In genomic region chr4:76585897-76586360, GRCh38 we compare ENCODE assay signal across 8 cellular contexts.
DNase-seq lines count a peak whose midpoint lies in the region; ATAC-seq and TF ChIP-seq lines count a peak whose summit lies in the region.

No MANE protein-coding gene starts in this region.

- peaks cover 0 to 30% (median 0%) of the 10 kb centered on the region in 4 donors for H3K4me1 ChIP-seq in Peyer's patch
- H3K4me1 ChIP-seq in duodenal mucosa (ENCODE audit: control insufficient read depth in 1 of 2, insufficient read depth in 2 of 2, low read length in 2 of 2): peaks cover 19 to 29% of the 10 kb centered on the region in 2 donors
- H3K4me1 ChIP-seq in lower lobe of right lung: peaks cover 17% of the 10 kb centered on the region

- H3K4me3 ChIP-seq in Peyer's patch (peak overlapping the region; percentile 15 to 59 (median 41)), duodenal mucosa (ENCODE audit: low read depth in 1 of 2, low read length in 2 of 2) (peak overlapping the region; percentile 69 to 87), lower lobe of right lung (peak overlapping the region; percentile 48)

- H3K4me1 Mint-ChIP-seq in activated CD8-positive, alpha-beta memory T cell treated with anti-CD3 and anti-CD28 coated beads, Interleukin-2, amount 10 ng/mL, durations not matched to agents 7 days and 5 days: no peaks in the 10 kb centered on the region

- TF ChIP-seq CTCF in Peyer's patch (IDR thresholded peaks at IDR 0.05) (peak in 3 of 6 experiments; percentile 15 to 40 (median 31)), lower lobe of right lung (IDR thresholded peaks at IDR 0.05) (no peak)

- H3K4me3 Mint-ChIP-seq in activated CD8-positive, alpha-beta memory T cell treated with anti-CD3 and anti-CD28 coated beads, Interleukin-2, amount 10 ng/mL, durations not matched to agents 7 days and 5 days: no peak overlapping the region

- intact Hi-C loops in lower lobe of right lung (cut with DNase I): no loop called here

- CTCF ChIA-PET in activated CD8-positive, alpha-beta memory T cell treated with anti-CD3 and anti-CD28 coated beads, Interleukin-2, amount 10 ng/mL, durations not matched to agents 7 days and 5 days (lab: Charles Lee): no interaction called here

- peaks cover 67% of the 10 kb centered on the region for H3K27me3 Mint-ChIP-seq in activated CD8-positive, alpha-beta memory T cell treated with anti-CD3 and anti-CD28 coated beads, Interleukin-2, amount 10 ng/mL, durations not matched to agents 7 days and 5 days

- H3K9me3 Mint-ChIP-seq in activated CD8-positive, alpha-beta memory T cell treated with anti-CD3 and anti-CD28 coated beads, Interleukin-2, amount 10 ng/mL, durations not matched to agents 7 days and 5 days (ENCODE audit: low read depth): no peaks in the 10 kb centered on the region

- H3K27ac ChIP-seq in Peyer's patch (peak overlapping the region in 3 of 4 donors; percentile 73 to 89 (median 79)), duodenal mucosa (ENCODE audit: low read depth, low read length) (peak overlapping the region; percentile 71), lower lobe of right lung (peak overlapping the region; percentile 88)

- no peaks in the 10 kb centered on the region for H3K9me3 ChIP-seq in Peyer's patch
- H3K9me3 ChIP-seq in duodenal mucosa (ENCODE audit: control insufficient read depth in 1 of 2, low read length in 2 of 2): no peaks in the 10 kb centered on the region
- H3K9me3 ChIP-seq in lower lobe of right lung: no peaks in the 10 kb centered on the region

- peak; percentile 63 for DNase-seq in activated CD8-positive, alpha-beta memory T cell treated with anti-CD3 and anti-CD28 coated beads for 24 hours
- no peak for DNase-seq in activated CD8-positive, alpha-beta memory T cell treated with anti-CD3 and anti-CD28 coated beads, Interleukin-2, amount 10 ng/mL, durations not matched to agents 7 days and 5 days
- DNase-seq in Peyer's patch (peak; percentile 22 to 94 (median 93)), lower lobe of right lung (peak; percentile 92), HUDEP-2 (lab: John Stamatoyannopoulos, UW; ENCODE audit: unreplicated experiment in 76 of 76) (no peak)
- DNase-seq in stimulated activated naive CD8-positive, alpha-beta T cell treated with anti-CD3 and anti-CD28 coated beads, Interleukin-15, Interleukin-2, amounts not matched to agents 100 U/mL and 50 U/mL, for 24 hours: peak; percentile 37

- no peak for ATAC-seq in activated CD8-positive, alpha-beta memory T cell treated with anti-CD3 and anti-CD28 coated beads, Interleukin-2, amount 10 ng/mL, durations not matched to agents 7 days and 5 days
- ATAC-seq in HG03066 (IDR thresholded peaks at IDR 0.05; ENCODE audit: low read depth, unreplicated experiment) (peak; percentile 83), lower lobe of right lung (peak; percentile 90 to 91)
- ATAC-seq in stimulated activated naive CD8-positive, alpha-beta T cell treated with anti-CD3 and anti-CD28 coated beads, Interleukin-15, Interleukin-2, amounts not matched to agents 100 U/mL and 50 U/mL, for 24 hours: peak; percentile 81

- H3K27ac Mint-ChIP-seq in activated CD8-positive, alpha-beta memory T cell treated with anti-CD3 and anti-CD28 coated beads, Interleukin-2, amount 10 ng/mL, durations not matched to agents 7 days and 5 days: no peak overlapping the region

- H3K36me3 Mint-ChIP-seq in activated CD8-positive, alpha-beta memory T cell treated with anti-CD3 and anti-CD28 coated beads, Interleukin-2, amount 10 ng/mL, durations not matched to agents 7 days and 5 days: no peaks in the 10 kb centered on the region

- peak; percentile 93 to 98 for TF ChIP-seq POLR2A in Peyer's patch (IDR thresholded peaks at IDR 0.05)

- H3K27me3 ChIP-seq in Peyer's patch (no peaks in the 10 kb centered on the region), duodenal mucosa (ENCODE audit: control insufficient read depth in 1 of 2, insufficient read depth in 2 of 2, low read length in 2 of 2) (peaks cover 0 to 2% of the 10 kb centered on the region in 2 donors), lower lobe of right lung (ENCODE audit: low read depth) (peaks cover 4% of the 10 kb centered on the region)

- peak overlapping the region; percentile 73 to 82 for H3K9ac ChIP-seq in duodenal mucosa (ENCODE audit: low read depth in 1 of 2, low read length in 2 of 2)

- H3K36me3 ChIP-seq in Peyer's patch (no peaks in the 10 kb centered on the region), duodenal mucosa (ENCODE audit: control insufficient read depth in 1 of 2, insufficient read depth in 2 of 2, low read length in 2 of 2) (no peaks in the 10 kb centered on the region), lower lobe of right lung (no peaks in the 10 kb centered on the region)

Comparison
In these comparisons a context has a peak if more than half of its experiments do, and no peak if none do; other contexts are left out.
1. DNase-seq: peak in activated CD8-positive, alpha-beta memory T cell treated with anti-CD3 and anti-CD28 coated beads for 24 hours (single experiment), Peyer's patch (3 of 3), lower lobe of right lung (single experiment) and stimulated activated naive CD8-positive, alpha-beta T cell treated with anti-CD3 and anti-CD28 coated beads, Interleukin-15, Interleukin-2, amounts not matched to agents 100 U/mL and 50 U/mL, for 24 hours (single experiment); none in activated CD8-positive, alpha-beta memory T cell treated with anti-CD3 and anti-CD28 coated beads, Interleukin-2, amount 10 ng/mL, durations not matched to agents 7 days and 5 days (single experiment) and HUDEP-2 (0 of 76).
2. Peak in every context shown above with its lines, with median percentiles within 50 percentile points of each other: H3K27ac ChIP-seq and H3K4me3 ChIP-seq.